24 cellular contexts compared by ENCODE assay signal in the genomic region with DNA sequence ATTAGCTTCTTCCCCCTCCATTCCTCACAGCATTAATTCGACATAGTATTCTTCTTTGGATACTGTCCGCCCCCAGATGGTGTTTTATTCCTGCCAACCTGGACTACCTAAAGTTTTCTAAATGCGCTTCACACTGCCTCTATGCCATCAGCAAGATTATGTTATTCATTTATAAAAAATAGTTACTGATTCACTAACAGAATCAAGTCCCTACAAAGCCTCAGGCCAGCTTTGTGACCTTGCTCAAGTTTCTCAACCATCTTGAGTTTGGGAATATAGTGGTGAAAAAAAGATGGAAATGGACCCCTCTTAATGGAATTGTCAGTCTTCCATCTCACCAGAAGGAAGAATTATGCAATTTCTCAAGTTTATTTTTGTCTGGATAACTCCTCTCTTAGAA. TPM values are rescaled to one million over a fixed set of nuclear protein-coding genes. Genes with fewer than 3 reads are reported as not detected.
"Had no signal": no experiment of that assay in that cellular context is flagged by ENCODE, and none has a peak within 500 bp of the region (broad histone marks: within the 10 kb centered on the region; RNA-seq: fewer than 3 reads in every experiment).

No MANE protein-coding gene starts in this region.

- H3K9me3 ChIP-seq: esophagus squamous epithelium, gastroesophageal sphincter, lower lobe of right lung, neutrophil, tibial artery, upper lobe of left lung, uterus had no signal

- H3K4me1 ChIP-seq: left lung, lower lobe of right lung, tibial artery, upper lobe of left lung, uterus had no signal

- FAIRE-seq: keratinocyte had no signal

- H3K36me3 ChIP-seq: gastroesophageal sphincter, left lung, lower lobe of right lung, neutrophil, tibial artery, upper lobe of left lung, uterus had no signal

- H3K4me3 ChIP-seq: esophagus squamous epithelium, gastroesophageal sphincter, left lung, lower lobe of right lung, smooth muscle cell, tibial artery, upper lobe of left lung, uterus had no signal

- ATAC-seq: effector memory CD8-positive, alpha-beta T cell; gastroesophageal sphincter; left lung; lower lobe of right lung; naive thymus-derived CD4-positive, alpha-beta T cell; right cardiac atrium; stimulated activated effector memory CD8-positive, alpha-beta T cell treated with anti-CD3 and anti-CD28 coated beads, Interleukin-12 subunit alpha, Interleukin-12 subunit beta, amount 100 ng/mL, for 72 hours; stimulated activated naive CD8-positive, alpha-beta T cell treated with anti-CD3 and anti-CD28 coated beads, Interleukin-15, Interleukin-2, amounts not matched to agents 100 U/mL and 50 U/mL, for 24 hours had no signal

- H3K27me3 ChIP-seq: esophagus squamous epithelium, gastroesophageal sphincter, left lung, neutrophil, tibial artery, upper lobe of left lung, uterus had no signal

- H3K4me2 ChIP-seq: smooth muscle cell had no signal

- H3K27ac ChIP-seq: epithelial cell of prostate, esophagus squamous epithelium, left lung, lower lobe of right lung, neutrophil, tibial artery, upper lobe of left lung, uterus had no signal

- DNase-seq: central memory CD4-positive, alpha-beta T cell; effector memory CD8-positive, alpha-beta T cell; esophagus squamous epithelium; foreskin fibroblast; glutamatergic neuron; immature natural killer cell; left lung; lower lobe of right lung; midbrain; naive thymus-derived CD4-positive, alpha-beta T cell; posterior cingulate gyrus; right cardiac atrium; stimulated activated CD4-positive, alpha-beta T cell treated with anti-CD3 and anti-CD28 coated beads, Interleukin-4, amount 100 ng/mL, for 1 hour; stimulated activated CD8-positive, alpha-beta memory T cell treated with anti-CD3 and anti-CD28 coated beads, Interleukin-4, amount 100 ng/mL, for 48 hours; stimulated activated naive CD8-positive, alpha-beta T cell treated with anti-CD3 and anti-CD28 coated beads, Interleukin-15, Interleukin-2, amounts not matched to agents 100 U/mL and 50 U/mL, for 24 hours; tibial artery; upper lobe of left lung; uterus had no signal

RNA-seq across cellular contexts. Expression of gene FGL2, which starts 16.6 kb away (rescaled TPM):
- polyA plus RNA-seq: keratinocyte, smooth muscle cell had no signal
